1 cellular context compared by ENCODE assay signal in genomic region chr1:39653546-39654031, GRCh38.
TF ChIP-seq lines count a peak whose summit lies in the region.

No MANE protein-coding gene starts in this region.

TF ChIP-seq in K562, 482 proteins besides CTCF, POLR2A, EP300 and RAD21 (continued from another document and continues in another):
- TF ChIP-seq RREB1 (CRISPR knock-in tag; IDR thresholded peaks at IDR 0.05) = 0 out of 2 replicates have a peak, but pooled peaks have one; percentile 33
- TF ChIP-seq PCBP2 (IDR thresholded peaks at IDR 0.05; ENCODE audit: low read depth, low read length, poor library complexity, severe bottlenecking) = no peak
- TF ChIP-seq, protein P1, sequence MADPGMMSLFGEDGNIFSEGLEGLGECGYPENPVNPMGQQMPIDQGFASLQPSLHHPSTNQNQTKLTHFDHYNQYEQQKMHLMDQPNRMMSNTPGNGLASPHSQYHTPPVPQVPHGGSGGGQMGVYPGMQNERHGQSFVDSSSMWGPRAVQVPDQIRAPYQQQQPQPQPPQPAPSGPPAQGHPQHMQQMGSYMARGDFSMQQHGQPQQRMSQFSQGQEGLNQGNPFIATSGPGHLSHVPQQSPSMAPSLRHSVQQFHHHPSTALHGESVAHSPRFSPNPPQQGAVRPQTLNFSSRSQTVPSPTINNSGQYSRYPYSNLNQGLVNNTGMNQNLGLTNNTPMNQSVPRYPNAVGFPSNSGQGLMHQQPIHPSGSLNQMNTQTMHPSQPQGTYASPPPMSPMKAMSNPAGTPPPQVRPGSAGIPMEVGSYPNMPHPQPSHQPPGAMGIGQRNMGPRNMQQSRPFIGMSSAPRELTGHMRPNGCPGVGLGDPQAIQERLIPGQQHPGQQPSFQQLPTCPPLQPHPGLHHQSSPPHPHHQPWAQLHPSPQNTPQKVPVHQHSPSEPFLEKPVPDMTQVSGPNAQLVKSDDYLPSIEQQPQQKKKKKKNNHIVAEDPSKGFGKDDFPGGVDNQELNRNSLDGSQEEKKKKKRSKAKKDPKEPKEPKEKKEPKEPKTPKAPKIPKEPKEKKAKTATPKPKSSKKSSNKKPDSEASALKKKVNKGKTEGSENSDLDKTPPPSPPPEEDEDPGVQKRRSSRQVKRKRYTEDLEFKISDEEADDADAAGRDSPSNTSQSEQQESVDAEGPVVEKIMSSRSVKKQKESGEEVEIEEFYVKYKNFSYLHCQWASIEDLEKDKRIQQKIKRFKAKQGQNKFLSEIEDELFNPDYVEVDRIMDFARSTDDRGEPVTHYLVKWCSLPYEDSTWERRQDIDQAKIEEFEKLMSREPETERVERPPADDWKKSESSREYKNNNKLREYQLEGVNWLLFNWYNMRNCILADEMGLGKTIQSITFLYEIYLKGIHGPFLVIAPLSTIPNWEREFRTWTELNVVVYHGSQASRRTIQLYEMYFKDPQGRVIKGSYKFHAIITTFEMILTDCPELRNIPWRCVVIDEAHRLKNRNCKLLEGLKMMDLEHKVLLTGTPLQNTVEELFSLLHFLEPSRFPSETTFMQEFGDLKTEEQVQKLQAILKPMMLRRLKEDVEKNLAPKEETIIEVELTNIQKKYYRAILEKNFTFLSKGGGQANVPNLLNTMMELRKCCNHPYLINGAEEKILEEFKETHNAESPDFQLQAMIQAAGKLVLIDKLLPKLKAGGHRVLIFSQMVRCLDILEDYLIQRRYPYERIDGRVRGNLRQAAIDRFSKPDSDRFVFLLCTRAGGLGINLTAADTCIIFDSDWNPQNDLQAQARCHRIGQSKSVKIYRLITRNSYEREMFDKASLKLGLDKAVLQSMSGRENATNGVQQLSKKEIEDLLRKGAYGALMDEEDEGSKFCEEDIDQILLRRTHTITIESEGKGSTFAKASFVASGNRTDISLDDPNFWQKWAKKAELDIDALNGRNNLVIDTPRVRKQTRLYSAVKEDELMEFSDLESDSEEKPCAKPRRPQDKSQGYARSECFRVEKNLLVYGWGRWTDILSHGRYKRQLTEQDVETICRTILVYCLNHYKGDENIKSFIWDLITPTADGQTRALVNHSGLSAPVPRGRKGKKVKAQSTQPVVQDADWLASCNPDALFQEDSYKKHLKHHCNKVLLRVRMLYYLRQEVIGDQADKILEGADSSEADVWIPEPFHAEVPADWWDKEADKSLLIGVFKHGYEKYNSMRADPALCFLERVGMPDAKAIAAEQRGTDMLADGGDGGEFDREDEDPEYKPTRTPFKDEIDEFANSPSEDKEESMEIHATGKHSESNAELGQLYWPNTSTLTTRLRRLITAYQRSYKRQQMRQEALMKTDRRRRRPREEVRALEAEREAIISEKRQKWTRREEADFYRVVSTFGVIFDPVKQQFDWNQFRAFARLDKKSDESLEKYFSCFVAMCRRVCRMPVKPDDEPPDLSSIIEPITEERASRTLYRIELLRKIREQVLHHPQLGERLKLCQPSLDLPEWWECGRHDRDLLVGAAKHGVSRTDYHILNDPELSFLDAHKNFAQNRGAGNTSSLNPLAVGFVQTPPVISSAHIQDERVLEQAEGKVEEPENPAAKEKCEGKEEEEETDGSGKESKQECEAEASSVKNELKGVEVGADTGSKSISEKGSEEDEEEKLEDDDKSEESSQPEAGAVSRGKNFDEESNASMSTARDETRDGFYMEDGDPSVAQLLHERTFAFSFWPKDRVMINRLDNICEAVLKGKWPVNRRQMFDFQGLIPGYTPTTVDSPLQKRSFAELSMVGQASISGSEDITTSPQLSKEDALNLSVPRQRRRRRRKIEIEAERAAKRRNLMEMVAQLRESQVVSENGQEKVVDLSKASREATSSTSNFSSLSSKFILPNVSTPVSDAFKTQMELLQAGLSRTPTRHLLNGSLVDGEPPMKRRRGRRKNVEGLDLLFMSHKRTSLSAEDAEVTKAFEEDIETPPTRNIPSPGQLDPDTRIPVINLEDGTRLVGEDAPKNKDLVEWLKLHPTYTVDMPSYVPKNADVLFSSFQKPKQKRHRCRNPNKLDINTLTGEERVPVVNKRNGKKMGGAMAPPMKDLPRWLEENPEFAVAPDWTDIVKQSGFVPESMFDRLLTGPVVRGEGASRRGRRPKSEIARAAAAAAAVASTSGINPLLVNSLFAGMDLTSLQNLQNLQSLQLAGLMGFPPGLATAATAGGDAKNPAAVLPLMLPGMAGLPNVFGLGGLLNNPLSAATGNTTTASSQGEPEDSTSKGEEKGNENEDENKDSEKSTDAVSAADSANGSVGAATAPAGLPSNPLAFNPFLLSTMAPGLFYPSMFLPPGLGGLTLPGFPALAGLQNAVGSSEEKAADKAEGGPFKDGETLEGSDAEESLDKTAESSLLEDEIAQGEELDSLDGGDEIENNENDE (IDR thresholded peaks at IDR 0.05; ENCODE audit: low read depth, low read length) = no peak
- TF ChIP-seq, protein P2, sequence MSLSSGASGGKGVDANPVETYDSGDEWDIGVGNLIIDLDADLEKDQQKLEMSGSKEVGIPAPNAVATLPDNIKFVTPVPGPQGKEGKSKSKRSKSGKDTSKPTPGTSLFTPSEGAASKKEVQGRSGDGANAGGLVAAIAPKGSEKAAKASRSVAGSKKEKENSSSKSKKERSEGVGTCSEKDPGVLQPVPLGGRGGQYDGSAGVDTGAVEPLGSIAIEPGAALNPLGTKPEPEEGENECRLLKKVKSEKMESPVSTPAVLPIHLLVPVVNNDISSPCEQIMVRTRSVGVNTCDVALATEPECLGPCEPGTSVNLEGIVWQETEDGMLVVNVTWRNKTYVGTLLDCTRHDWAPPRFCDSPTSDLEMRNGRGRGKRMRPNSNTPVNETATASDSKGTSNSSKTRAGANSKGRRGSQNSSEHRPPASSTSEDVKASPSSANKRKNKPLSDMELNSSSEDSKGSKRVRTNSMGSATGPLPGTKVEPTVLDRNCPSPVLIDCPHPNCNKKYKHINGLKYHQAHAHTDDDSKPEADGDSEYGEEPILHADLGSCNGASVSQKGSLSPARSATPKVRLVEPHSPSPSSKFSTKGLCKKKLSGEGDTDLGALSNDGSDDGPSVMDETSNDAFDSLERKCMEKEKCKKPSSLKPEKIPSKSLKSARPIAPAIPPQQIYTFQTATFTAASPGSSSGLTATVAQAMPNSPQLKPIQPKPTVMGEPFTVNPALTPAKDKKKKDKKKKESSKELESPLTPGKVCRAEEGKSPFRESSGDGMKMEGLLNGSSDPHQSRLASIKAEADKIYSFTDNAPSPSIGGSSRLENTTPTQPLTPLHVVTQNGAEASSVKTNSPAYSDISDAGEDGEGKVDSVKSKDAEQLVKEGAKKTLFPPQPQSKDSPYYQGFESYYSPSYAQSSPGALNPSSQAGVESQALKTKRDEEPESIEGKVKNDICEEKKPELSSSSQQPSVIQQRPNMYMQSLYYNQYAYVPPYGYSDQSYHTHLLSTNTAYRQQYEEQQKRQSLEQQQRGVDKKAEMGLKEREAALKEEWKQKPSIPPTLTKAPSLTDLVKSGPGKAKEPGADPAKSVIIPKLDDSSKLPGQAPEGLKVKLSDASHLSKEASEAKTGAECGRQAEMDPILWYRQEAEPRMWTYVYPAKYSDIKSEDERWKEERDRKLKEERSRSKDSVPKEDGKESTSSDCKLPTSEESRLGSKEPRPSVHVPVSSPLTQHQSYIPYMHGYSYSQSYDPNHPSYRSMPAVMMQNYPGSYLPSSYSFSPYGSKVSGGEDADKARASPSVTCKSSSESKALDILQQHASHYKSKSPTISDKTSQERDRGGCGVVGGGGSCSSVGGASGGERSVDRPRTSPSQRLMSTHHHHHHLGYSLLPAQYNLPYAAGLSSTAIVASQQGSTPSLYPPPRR (CRISPR knock-in tag; IDR thresholded peaks at IDR 0.05; ENCODE audit: borderline replicate concordance) = no peak
- no peak for TF ChIP-seq ZFP91 (CRISPR knock-in tag; IDR thresholded peaks at IDR 0.05)
- TF ChIP-seq SP2 (IDR thresholded peaks at IDR 0.05; ENCODE audit: extremely low read depth, low read depth, low read length, poor library complexity, severe bottlenecking) = no peak
- no peak for TF ChIP-seq PPARD (CRISPR knock-in tag; IDR thresholded peaks at IDR 0.05)
- no peak for TF ChIP-seq RBM25 (IDR thresholded peaks at IDR 0.05; ENCODE audit: low read depth, low read length, severe bottlenecking)
- no peak for TF ChIP-seq ZNF589 (CRISPR knock-in tag; IDR thresholded peaks at IDR 0.05; ENCODE audit: low read depth)
- no peak for TF ChIP-seq ZNF695 (CRISPR knock-in tag; IDR thresholded peaks at IDR 0.05)
- 0 out of 2 replicates have a peak, but pooled peaks have one; percentile 41 for TF ChIP-seq XRCC5 (IDR thresholded peaks at IDR 0.05; ENCODE audit: low read depth, low read length)
- TF ChIP-seq MCM5 (IDR thresholded peaks at IDR 0.05; ENCODE audit: low read depth) = no peak
- no peak for TF ChIP-seq CCAR2 (IDR thresholded peaks at IDR 0.05; ENCODE audit: low read depth, low read length)
- no peak for TF ChIP-seq KLF10 (CRISPR knock-in tag; IDR thresholded peaks at IDR 0.05)
- TF ChIP-seq ZBTB9 (CRISPR knock-in tag; IDR thresholded peaks at IDR 0.05) = no peak
- TF ChIP-seq ZFX (CRISPR knock-in tag; IDR thresholded peaks at IDR 0.05) = no peak
- TF ChIP-seq MYNN (IDR thresholded peaks at IDR 0.05) = no peak
- TF ChIP-seq MYNN (CRISPR knock-in tag; IDR thresholded peaks at IDR 0.05) = no peak
- no peak for TF ChIP-seq FOXA1 (IDR thresholded peaks at IDR 0.05; ENCODE audit: borderline replicate concordance)
- no peak for TF ChIP-seq RHOXF2B (CRISPR knock-in tag; conservative IDR thresholded peaks at IDR 0.05)
- TF ChIP-seq PTBP1 (IDR thresholded peaks at IDR 0.05; ENCODE audit: low read depth, low read length) = no peak
- TF ChIP-seq TFAP4 (CRISPR knock-in tag; IDR thresholded peaks at IDR 0.05; ENCODE audit: borderline replicate concordance) = peak; percentile 56; the same call in 1 of the 2 replicates
- TF ChIP-seq RCOR1 (IDR thresholded peaks at IDR 0.05; ENCODE audit: borderline replicate concordance in 1 of 2, low read depth in 2 of 2, low read length in 2 of 2) = peak; percentile 34 to 60; a peak in 2 of 4 replicates
- TF ChIP-seq ZNF445 (CRISPR knock-in tag; IDR thresholded peaks at IDR 0.05; ENCODE audit: low read depth) = no peak
- TF ChIP-seq GATA2 (CRISPR knock-in tag; IDR thresholded peaks at IDR 0.05) = 0 out of 2 replicates have a peak, but pooled peaks have one; percentile 23
- no peak for TF ChIP-seq HDAC2 (IDR thresholded peaks at IDR 0.05)
- TF ChIP-seq U2AF1 (optimal IDR thresholded peaks at IDR 0.05; ENCODE audit: low read depth, low read length) = no peak
